ENCODE assay signal across 8 cellular contexts in genomic region chr9:136728080-136728547, GRCh38. TPM values are rescaled to one million over a fixed set of nuclear protein-coding genes. Genes with fewer than 3 reads are reported as not detected.
DNase-seq lines count a peak whose midpoint lies in the region; ATAC-seq and TF ChIP-seq lines count a peak whose summit lies in the region.

No MANE protein-coding gene starts in this region.

- TF ChIP-seq CTCF in Peyer's patch (IDR thresholded peaks at IDR 0.05), result peak; percentile 96 to 99 (median 98)
- TF ChIP-seq CTCF in fibroblast of lung (conservative IDR thresholded peaks at IDR 0.05 in 1 of 2, IDR thresholded peaks at IDR 0.05 in 1 of 2; ENCODE audit: low read depth in 1 of 2, low read length in 2 of 2), result peak; percentile 59 to 70
- peak; percentile 88 for TF ChIP-seq CTCF in natural killer cell (IDR thresholded peaks at IDR 0.05)

- H3K27me3 ChIP-seq in Peyer's patch, result no peaks in the 10 kb centered on the region
- no peaks in the 10 kb centered on the region for H3K27me3 ChIP-seq in fibroblast of lung (ENCODE audit: control insufficient read depth, insufficient read depth, low read length)

- H3K4me3 Mint-ChIP-seq in natural killer cell, result peak overlapping the region; percentile 76
- H3K4me3 Mint-ChIP-seq in stimulated activated naive B cell treated with anti-CD40 and anti-IgM and Interleukin-4, amounts not matched to agents 10 μg/mL and 1 μg/mL and 100 μg/mL, for 72 hours, result peak overlapping the region; percentile 95 to 99

- intact Hi-C loops in natural killer cell (cut with micrococcal nuclease), result no loop called here

- peaks cover 43% of the 10 kb centered on the region for H3K79me2 ChIP-seq in fibroblast of lung (ENCODE audit: control insufficient read depth, insufficient read depth, low read length)

- H4K20me1 ChIP-seq in fibroblast of lung (ENCODE audit: control insufficient read depth, extremely low read depth, insufficient read depth, low read length), result no peaks in the 10 kb centered on the region

- H3K27ac ChIP-seq in Peyer's patch (peak overlapping the region; percentile 76 to 90 (median 78)), fibroblast of lung (ENCODE audit: insufficient read depth, low read length) (peak overlapping the region; percentile 63)

- H3K4me1 Mint-ChIP-seq in natural killer cell, result peaks cover 21 to 29% of the 10 kb centered on the region in 2 donors
- peaks cover 42 to 65% of the 10 kb centered on the region in 2 donors for H3K4me1 Mint-ChIP-seq in stimulated activated naive B cell treated with anti-CD40 and anti-IgM and Interleukin-4, amounts not matched to agents 10 μg/mL and 1 μg/mL and 100 μg/mL, for 72 hours

- peak overlapping the region; percentile 81 to 89 (median 84) for H3K4me3 ChIP-seq in Peyer's patch
- peak overlapping the region; percentile 69 to 98 (median 86) for H3K4me3 ChIP-seq in fibroblast of lung (replicated peaks in 1 of 4; ENCODE audit: control extremely low read depth in 1 of 4, insufficient read depth in 1 of 4, low read depth in 3 of 4, low read length in 4 of 4)

- peak; percentile 98 to 99 for TF ChIP-seq POLR2A in Peyer's patch (IDR thresholded peaks at IDR 0.05)

- H3K9ac ChIP-seq in fibroblast of lung (ENCODE audit: insufficient read depth, low read length), result peak overlapping the region; percentile 80

- DNase-seq in D341Med (ENCODE audit: low spot score) (peak; percentile 97), HuH-7 (ENCODE audit: low spot score) (peak; percentile 93), Peyer's patch (peak; percentile 87 to 95 (median 94)), activated T-helper 1 cell treated with Interleukin-2 at 50 U/mL for 16 hours (ENCODE audit: low read depth) (peak; percentile 89), fibroblast of lung (ENCODE audit: low read depth in 2 of 2) (peak; percentile 84 to 90), natural killer cell (peak; percentile 93)
- DNase-seq in stimulated activated naive B cell treated with anti-CD40 and anti-IgM and Interleukin-4, amounts not matched to agents 10 μg/mL and 1 μg/mL and 100 μg/mL, for 72 hours, result peak; percentile 90

- H3K9me3 Mint-ChIP-seq in natural killer cell, result no peaks in the 10 kb centered on the region
- H3K9me3 Mint-ChIP-seq in stimulated activated naive B cell treated with anti-CD40 and anti-IgM and Interleukin-4, amounts not matched to agents 10 μg/mL and 1 μg/mL and 100 μg/mL, for 72 hours, result no peaks in the 10 kb centered on the region

- H3K27me3 Mint-ChIP-seq in natural killer cell (ENCODE audit: low read depth in 2 of 2), result no peaks in the 10 kb centered on the region
- H3K27me3 Mint-ChIP-seq in stimulated activated naive B cell treated with anti-CD40 and anti-IgM and Interleukin-4, amounts not matched to agents 10 μg/mL and 1 μg/mL and 100 μg/mL, for 72 hours, result no peaks in the 10 kb centered on the region

- H2AFZ ChIP-seq in fibroblast of lung (ENCODE audit: low read length), result peak overlapping the region; percentile 64

- H3K4me1 ChIP-seq in Peyer's patch (peaks cover 0 to 32% (median 16%) of the 10 kb centered on the region in 4 donors), fibroblast of lung (ENCODE audit: control insufficient read depth, extremely low read depth, insufficient read depth, low read length) (peaks cover 14% of the 10 kb centered on the region)

- H3K36me3 Mint-ChIP-seq in natural killer cell, result no peaks in the 10 kb centered on the region
- peaks cover 35 to 54% of the 10 kb centered on the region in 2 donors for H3K36me3 Mint-ChIP-seq in stimulated activated naive B cell treated with anti-CD40 and anti-IgM and Interleukin-4, amounts not matched to agents 10 μg/mL and 1 μg/mL and 100 μg/mL, for 72 hours

- H3K36me3 ChIP-seq in Peyer's patch (peaks cover 0 to 32% (median 0%) of the 10 kb centered on the region in 3 donors), fibroblast of lung (ENCODE audit: control insufficient read depth, insufficient read depth, low read length) (peaks cover 17% of the 10 kb centered on the region)

- H3K4me2 ChIP-seq in fibroblast of lung (ENCODE audit: extremely low read depth, insufficient read depth, low read length), result peak overlapping the region; percentile 49

- H3K27ac Mint-ChIP-seq in natural killer cell, result peak overlapping the region; percentile 81 to 89
- peak overlapping the region; percentile 89 for H3K27ac Mint-ChIP-seq in stimulated activated naive B cell treated with anti-CD40 and anti-IgM and Interleukin-4, amounts not matched to agents 10 μg/mL and 1 μg/mL and 100 μg/mL, for 72 hours

- ATAC-seq in GM21381 (IDR thresholded peaks at IDR 0.05; ENCODE audit: unreplicated experiment), result peak; percentile 65
- peak; percentile 85 to 93 (median 88) for ATAC-seq in natural killer cell
- peak; percentile 69 to 78 for ATAC-seq in stimulated activated naive B cell treated with anti-CD40 and anti-IgM and Interleukin-4, amounts not matched to agents 10 μg/mL and 1 μg/mL and 100 μg/mL, for 72 hours (replicated peaks)

- H3K9me3 ChIP-seq in Peyer's patch (no peaks in the 10 kb centered on the region), fibroblast of lung (ENCODE audit: control insufficient read depth, insufficient read depth, low read depth, low read length) (no peaks in the 10 kb centered on the region)

RNA-seq across cellular contexts. Expression of gene LCN10, which starts 14.6 kb away (rescaled TPM):
- total RNA-seq in Peyer's patch, result 10 to 100 TPM in 1 of 4 donors, 1 to 10 TPM in 3; 1.1 to 28.1 (median 4.4) TPM
- not detected in 2 replicates for total RNA-seq in fibroblast of lung
- not detected in 2 replicates for polyA plus RNA-seq in fibroblast of lung
- not detected in 2 replicates for polyA plus RNA-seq in fibroblast of lung (2012)
- not detected in 2 replicates for polyA minus RNA-seq in fibroblast of lung (ENCODE audit: low replicate concordance)
- not detected for total RNA-seq in natural killer cell

RNA-seq across cellular contexts. Expression of gene DIPK1B, which starts 15.7 kb away (rescaled TPM):
- 1 to 10 TPM in 3 of 4 donors, under 1 TPM in 1; 0.70 to 5.8 (median 2.6) TPM for total RNA-seq in Peyer's patch
- total RNA-seq in fibroblast of lung, result 0.33 and 0.77 TPM in 2 replicates
- 0.16 and 0.34 TPM in 2 replicates for polyA plus RNA-seq in fibroblast of lung
- 0.40 and 0.95 TPM in 2 replicates for polyA plus RNA-seq in fibroblast of lung (2012)
- polyA minus RNA-seq in fibroblast of lung (ENCODE audit: low replicate concordance), result 0.30 TPM in 1 of 2 replicates, not detected in the other
- total RNA-seq in natural killer cell, result under 1 TPM in 2 of 3 donors, not detected in 1; 0.31 to 0.39 TPM

RNA-seq across cellular contexts. Expression of gene LCN6, which starts 20.2 kb away (rescaled TPM):
- total RNA-seq in Peyer's patch, result 10 to 100 TPM in 1 of 4 donors, 1 to 10 TPM in 3; 4.7 to 17.3 (median 5.6) TPM
- total RNA-seq in fibroblast of lung, result not detected in 2 replicates
- polyA plus RNA-seq in fibroblast of lung, result not detected in 2 replicates
- not detected in 2 replicates for polyA plus RNA-seq in fibroblast of lung (2012)
- polyA minus RNA-seq in fibroblast of lung (ENCODE audit: low replicate concordance), result not detected in 2 replicates
- not detected for total RNA-seq in natural killer cell

RNA-seq across cellular contexts. Expression of gene LCN8, which starts 29.9 kb away (rescaled TPM):
- total RNA-seq in Peyer's patch (not detected), fibroblast of lung (not detected in 2 replicates), natural killer cell (not detected)
- polyA plus RNA-seq in fibroblast of lung, result not detected in 2 replicates
- polyA plus RNA-seq in fibroblast of lung (2012), result not detected in 2 replicates
- not detected in 2 replicates for polyA minus RNA-seq in fibroblast of lung (ENCODE audit: low replicate concordance)

RNA-seq across cellular contexts. Expression of gene LCN15, which starts 36.2 kb away (rescaled TPM):
- 1 to 10 TPM in 2 of 4 donors, not detected in 2; 1.5 to 9.3 TPM for total RNA-seq in Peyer's patch
- total RNA-seq in fibroblast of lung, result not detected in 2 replicates
- polyA plus RNA-seq in fibroblast of lung, result not detected in 2 replicates
- polyA plus RNA-seq in fibroblast of lung (2012), result not detected in 2 replicates
- not detected in 2 replicates for polyA minus RNA-seq in fibroblast of lung (ENCODE audit: low replicate concordance)
- total RNA-seq in natural killer cell, result not detected

Comparison
In these comparisons a context has a peak if more than half of its experiments do, and no peak if none do; other contexts are left out.
1. Peak in every context shown above with its lines: DNase-seq, ATAC-seq, H3K4me3 ChIP-seq and H3K27ac ChIP-seq.